Comparison of ENCODE assay signal across 9 cellular contexts in genomic region chr10:117320050-117320665, GRCh38. TPM values are rescaled to one million over a fixed set of nuclear protein-coding genes. Genes with fewer than 3 reads are reported as not detected.
DNase-seq lines count a peak whose midpoint lies in the region; ATAC-seq and TF ChIP-seq lines count a peak whose summit lies in the region.
"Had no signal": no experiment of that assay in that cellular context is flagged by ENCODE, and none has a peak within 500 bp of the region (broad histone marks: within the 10 kb centered on the region; RNA-seq: fewer than 3 reads in every experiment).

No MANE protein-coding gene starts in this region.

- H3K27ac Mint-ChIP-seq in nephron progenitor cell, result no peak overlapping the region
- H3K27ac Mint-ChIP-seq: activated naive CD8-positive, alpha-beta T cell had no signal

- WGBS in heart right ventricle, 2 donors, result 66 to 82% methylated on average over 1 of the region's 1 CpG

- H3K4me3 ChIP-seq in heart right ventricle (no peak overlapping the region), choroid plexus epithelial cell (ENCODE audit: low read depth, low read length) (no peak overlapping the region)

- peak in 7 of 9 donors; percentile 36 to 62 (median 55) for TF ChIP-seq CTCF in heart right ventricle (IDR thresholded peaks at IDR 0.05)
- peak; percentile 67 for TF ChIP-seq CTCF in choroid plexus epithelial cell (conservative IDR thresholded peaks at IDR 0.05; ENCODE audit: low read depth, low read length)
- peak; percentile 61 for TF ChIP-seq CTCF in nephron progenitor cell (IDR thresholded peaks at IDR 0.05)

- H3K9me3 ChIP-seq in heart right ventricle, result no peaks in the 10 kb centered on the region

- H3K4me1 Mint-ChIP-seq in nephron progenitor cell, result peaks cover 7% of the 10 kb centered on the region

- H3K9me3 Mint-ChIP-seq in nephron progenitor cell, result peaks cover 4% of the 10 kb centered on the region

- no peaks in the 10 kb centered on the region for H3K27me3 ChIP-seq in heart right ventricle

- H3K27me3 Mint-ChIP-seq in nephron progenitor cell (ENCODE audit: low read depth, poor library complexity), result no peaks in the 10 kb centered on the region
- H3K27me3 Mint-ChIP-seq: activated naive CD8-positive, alpha-beta T cell had no signal

- H3K27ac ChIP-seq in heart right ventricle, result no peak overlapping the region

- H3K36me3 ChIP-seq in heart right ventricle, result peaks cover 0 to 23% (median 0%) of the 10 kb centered on the region in 9 donors

- intact Hi-C loops in heart right ventricle (cut with DNase I) (loop anchor here in 5 of 10 donors (2.0 to 10.0 kb wide), 4 partner anchors 103 to 105 kb away; no protein-coding TSS in a partner anchor), cardiac septum (cut with DNase I) (no loop called here)

- H3K4me1 ChIP-seq in heart right ventricle, result peaks cover 0 to 13% (median 0%) of the 10 kb centered on the region in 9 donors

- peaks cover 8% of the 10 kb centered on the region for H3K36me3 Mint-ChIP-seq in nephron progenitor cell (ENCODE audit: low read depth)

- ATAC-seq in heart right ventricle (no peak), HG03354 (IDR thresholded peaks at IDR 0.05; ENCODE audit: poor library complexity, severe bottlenecking, unreplicated experiment) (no peak)

- DNase-seq in heart right ventricle (no peak), cardiac septum (ENCODE audit: low spot score) (no peak), NCI-H1105 treated with DMSO at 0.1 percent for 48 hours (lab: John Stamatoyannopoulos, UW) (peak; percentile 26), choroid plexus epithelial cell (ENCODE audit: low read depth) (peak; percentile 54), nephron progenitor cell (peak; percentile 4), mucosa of gallbladder (ENCODE audit: low spot score) (no peak), DMS79 (lab: John Stamatoyannopoulos, UW) (no peak)

- H3K4me3 Mint-ChIP-seq in nephron progenitor cell, result no peak overlapping the region
- H3K4me3 Mint-ChIP-seq: activated naive CD8-positive, alpha-beta T cell had no signal

RNA-seq across cellular contexts. Expression of gene PDZD8, which starts 55.1 kb away (rescaled TPM):
- total RNA-seq in heart right ventricle (10 to 100 TPM; 16.8 to 31.3 (median 23.1) TPM), cardiac septum (27.9 TPM), mucosa of gallbladder (97.1 TPM)
- 1 to 10 TPM; 2.0 to 4.1 TPM for polyA plus RNA-seq in heart right ventricle

Comparison
In these comparisons a context has a peak if more than half of its experiments do, and no peak if none do; other contexts are left out.
1. DNase-seq: peak in NCI-H1105 treated with DMSO at 0.1 percent for 48 hours (single experiment), choroid plexus epithelial cell (single experiment) and nephron progenitor cell (single experiment); none in heart right ventricle (0 of 2), cardiac septum (single experiment), mucosa of gallbladder (single experiment) and DMS79 (single experiment).
2. Peak in every context shown above with its lines, with median percentiles within 50 percentile points of each other: CTCF ChIP-seq.